1 cellular context compared by ENCODE assay signal in the genomic region with DNA sequence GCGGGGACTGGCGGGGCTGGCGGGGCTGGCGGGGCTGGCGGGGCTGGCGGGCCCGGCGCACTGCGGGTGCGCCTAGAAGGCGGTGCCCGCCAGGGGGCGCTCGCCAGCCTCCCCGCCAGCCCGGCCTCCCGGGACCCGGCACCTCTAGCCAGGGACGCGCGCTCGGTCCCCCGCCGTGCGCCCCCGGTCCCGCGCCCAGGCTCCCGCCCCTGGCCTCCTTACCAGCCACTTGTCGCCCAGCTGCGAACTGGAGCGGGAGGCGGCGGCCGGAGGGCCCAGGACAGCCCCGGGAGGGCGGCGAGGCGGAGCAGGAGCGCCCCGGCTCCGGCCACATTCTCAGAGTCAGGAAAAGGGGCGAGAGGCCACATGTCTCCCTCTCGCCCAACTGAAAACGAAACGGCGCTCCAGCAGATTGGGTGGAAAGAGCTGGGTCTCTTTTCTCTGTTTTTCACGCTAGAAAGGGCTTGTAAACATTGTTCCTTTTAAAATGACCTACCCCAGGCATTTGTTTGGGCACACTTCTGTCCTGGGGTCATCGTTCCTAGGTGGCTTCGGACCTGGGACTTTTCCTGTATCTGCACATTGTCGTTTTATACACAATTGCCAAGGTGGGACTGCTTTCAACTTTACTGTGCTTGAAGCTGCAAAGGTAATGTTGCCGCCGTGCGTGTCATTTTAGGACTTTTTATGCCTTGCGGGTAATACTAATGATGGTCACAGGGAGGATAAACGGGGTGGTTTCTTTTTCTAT.
TF ChIP-seq lines count a peak whose summit lies in the region.

No MANE protein-coding gene starts in this region.

TF ChIP-seq in K562, 482 proteins besides CTCF, POLR2A, EP300 and RAD21 (continued from another document and continues in another):
- TF ChIP-seq RERE (CRISPR knock-in tag; IDR thresholded peaks at IDR 0.05; ENCODE audit: borderline replicate concordance) (no peak), RNF2 (IDR thresholded peaks at IDR 0.05) (no peak), SLC30A9 (CRISPR knock-in tag; IDR thresholded peaks at IDR 0.05) (no peak), ZNF324 (CRISPR knock-in tag; IDR thresholded peaks at IDR 0.05) (no peak), NRF1 (conservative IDR thresholded peaks at IDR 0.05 in 1 of 2, IDR thresholded peaks at IDR 0.05 in 1 of 2) (peak; percentile 2 to 9; a peak in 1 of 4 replicates), ZNF778 (CRISPR knock-in tag; IDR thresholded peaks at IDR 0.05) (no peak), MBD2 (IDR thresholded peaks at IDR 0.05; ENCODE audit: borderline replicate concordance, low read depth) (peak; percentile 53; the same call in 1 of the 2 replicates), HDAC1 (IDR thresholded peaks at IDR 0.05) (peak in 1 of 2 experiments; percentile 71; a peak in 2 of 4 replicates), TEAD1 (CRISPR knock-in tag; IDR thresholded peaks at IDR 0.05) (peak in 1 of 2 experiments; percentile 82; a peak in 2 of 4 replicates), MYC (IDR thresholded peaks at IDR 0.05; ENCODE audit: low read depth, low read length) (peak; percentile 85), MYC (CRISPR knock-in tag; IDR thresholded peaks at IDR 0.05; ENCODE audit: borderline replicate concordance, low read depth) (no peak), ZNF57 (CRISPR knock-in tag; IDR thresholded peaks at IDR 0.05) (no peak), FUS (optimal IDR thresholded peaks at IDR 0.05; ENCODE audit: low read depth, low read length) (no peak), ZNF41 (CRISPR knock-in tag; conservative IDR thresholded peaks at IDR 0.05) (no peak), POLR3A (IDR thresholded peaks at IDR 0.05; ENCODE audit: borderline replicate concordance, extremely low read depth, insufficient read depth, insufficient read length) (no peak), RBFOX2 (IDR thresholded peaks at IDR 0.05; ENCODE audit: low read depth, low read length) (peak; percentile 94), ATF7 (IDR thresholded peaks at IDR 0.05) (peak; percentile 59), MXI1 (IDR thresholded peaks at IDR 0.05; ENCODE audit: low read depth, low read length) (no peak), RCOR1 (IDR thresholded peaks at IDR 0.05; ENCODE audit: borderline replicate concordance in 1 of 2, low read depth in 2 of 2, low read length in 2 of 2) (peak in 1 of 2 experiments; percentile 64; a peak in 1 of 4 replicates), ZNF589 (CRISPR knock-in tag; IDR thresholded peaks at IDR 0.05; ENCODE audit: low read depth) (no peak), HOXB6 (CRISPR knock-in tag; IDR thresholded peaks at IDR 0.05; ENCODE audit: borderline replicate concordance) (no peak), ELF2 (CRISPR knock-in tag; IDR thresholded peaks at IDR 0.05) (no peak), KLF10 (CRISPR knock-in tag; IDR thresholded peaks at IDR 0.05) (no peak), PURB (CRISPR knock-in tag; IDR thresholded peaks at IDR 0.05; ENCODE audit: low read depth) (no peak), HNRNPK (IDR thresholded peaks at IDR 0.05; ENCODE audit: low read depth, low read length, poor library complexity, severe bottlenecking) (no peak), RB1 (IDR thresholded peaks at IDR 0.05; ENCODE audit: low read depth) (peak; percentile 94), HMG20A (CRISPR knock-in tag; conservative IDR thresholded peaks at IDR 0.05) (no peak), ATF3 (IDR thresholded peaks at IDR 0.05) (no peak), ATF3 (CRISPR knock-in tag; conservative IDR thresholded peaks at IDR 0.05) (no peak), TAF9B (IDR thresholded peaks at IDR 0.05; ENCODE audit: partially characterized antibody) (peak; percentile 40), MAFG (tag; conservative IDR thresholded peaks at IDR 0.05) (no peak), ZNF224 (CRISPR knock-in tag; IDR thresholded peaks at IDR 0.05) (no peak), RHOXF2B (CRISPR knock-in tag; conservative IDR thresholded peaks at IDR 0.05) (no peak), SAFB2 (IDR thresholded peaks at IDR 0.05; ENCODE audit: borderline replicate concordance, low read depth, low read length, severe bottlenecking) (no peak), POU5F1 (IDR thresholded peaks at IDR 0.05; ENCODE audit: borderline replicate concordance, low read depth, low read length, partially characterized antibody) (no peak)
- TF ChIP-seq, protein P1, sequence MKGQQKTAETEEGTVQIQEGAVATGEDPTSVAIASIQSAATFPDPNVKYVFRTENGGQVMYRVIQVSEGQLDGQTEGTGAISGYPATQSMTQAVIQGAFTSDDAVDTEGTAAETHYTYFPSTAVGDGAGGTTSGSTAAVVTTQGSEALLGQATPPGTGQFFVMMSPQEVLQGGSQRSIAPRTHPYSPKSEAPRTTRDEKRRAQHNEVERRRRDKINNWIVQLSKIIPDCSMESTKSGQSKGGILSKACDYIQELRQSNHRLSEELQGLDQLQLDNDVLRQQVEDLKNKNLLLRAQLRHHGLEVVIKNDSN (CRISPR knock-in tag; IDR thresholded peaks at IDR 0.05): no peak
- TF ChIP-seq, protein P2, sequence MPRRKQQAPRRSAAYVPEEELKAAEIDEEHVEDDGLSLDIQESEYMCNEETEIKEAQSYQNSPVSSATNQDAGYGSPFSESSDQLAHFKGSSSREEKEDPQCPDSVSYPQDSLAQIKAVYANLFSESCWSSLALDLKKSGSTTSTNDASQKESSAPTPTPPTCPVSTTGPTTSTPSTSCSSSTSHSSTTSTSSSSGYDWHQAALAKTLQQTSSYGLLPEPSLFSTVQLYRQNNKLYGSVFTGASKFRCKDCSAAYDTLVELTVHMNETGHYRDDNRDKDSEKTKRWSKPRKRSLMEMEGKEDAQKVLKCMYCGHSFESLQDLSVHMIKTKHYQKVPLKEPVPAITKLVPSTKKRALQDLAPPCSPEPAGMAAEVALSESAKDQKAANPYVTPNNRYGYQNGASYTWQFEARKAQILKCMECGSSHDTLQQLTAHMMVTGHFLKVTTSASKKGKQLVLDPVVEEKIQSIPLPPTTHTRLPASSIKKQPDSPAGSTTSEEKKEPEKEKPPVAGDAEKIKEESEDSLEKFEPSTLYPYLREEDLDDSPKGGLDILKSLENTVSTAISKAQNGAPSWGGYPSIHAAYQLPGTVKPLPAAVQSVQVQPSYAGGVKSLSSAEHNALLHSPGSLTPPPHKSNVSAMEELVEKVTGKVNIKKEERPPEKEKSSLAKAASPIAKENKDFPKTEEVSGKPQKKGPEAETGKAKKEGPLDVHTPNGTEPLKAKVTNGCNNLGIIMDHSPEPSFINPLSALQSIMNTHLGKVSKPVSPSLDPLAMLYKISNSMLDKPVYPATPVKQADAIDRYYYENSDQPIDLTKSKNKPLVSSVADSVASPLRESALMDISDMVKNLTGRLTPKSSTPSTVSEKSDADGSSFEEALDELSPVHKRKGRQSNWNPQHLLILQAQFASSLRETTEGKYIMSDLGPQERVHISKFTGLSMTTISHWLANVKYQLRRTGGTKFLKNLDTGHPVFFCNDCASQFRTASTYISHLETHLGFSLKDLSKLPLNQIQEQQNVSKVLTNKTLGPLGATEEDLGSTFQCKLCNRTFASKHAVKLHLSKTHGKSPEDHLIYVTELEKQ (CRISPR knock-in tag; IDR thresholded peaks at IDR 0.05): 0 out of 2 replicates have a peak, but pooled peaks have one; percentile 17
- TF ChIP-seq, protein P3, sequence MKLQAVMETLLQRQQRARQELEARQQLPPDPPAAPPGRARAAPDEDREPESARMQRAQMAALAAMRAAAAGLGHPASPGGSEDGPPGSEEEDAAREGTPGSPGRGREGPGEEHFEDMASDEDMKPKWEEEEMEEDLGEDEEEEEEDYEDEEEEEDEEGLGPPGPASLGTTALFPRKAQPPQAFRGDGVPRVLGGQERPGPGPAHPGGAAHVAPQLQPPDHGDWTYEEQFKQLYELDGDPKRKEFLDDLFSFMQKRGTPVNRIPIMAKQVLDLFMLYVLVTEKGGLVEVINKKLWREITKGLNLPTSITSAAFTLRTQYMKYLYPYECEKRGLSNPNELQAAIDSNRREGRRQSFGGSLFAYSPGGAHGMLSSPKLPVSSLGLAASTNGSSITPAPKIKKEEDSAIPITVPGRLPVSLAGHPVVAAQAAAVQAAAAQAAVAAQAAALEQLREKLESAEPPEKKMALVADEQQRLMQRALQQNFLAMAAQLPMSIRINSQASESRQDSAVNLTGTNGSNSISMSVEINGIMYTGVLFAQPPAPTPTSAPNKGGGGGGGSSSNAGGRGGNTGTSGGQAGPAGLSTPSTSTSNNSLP (IDR thresholded peaks at IDR 0.05; ENCODE audit: borderline replicate concordance, low read depth, low read length): no peak
- TF ChIP-seq, protein P4, sequence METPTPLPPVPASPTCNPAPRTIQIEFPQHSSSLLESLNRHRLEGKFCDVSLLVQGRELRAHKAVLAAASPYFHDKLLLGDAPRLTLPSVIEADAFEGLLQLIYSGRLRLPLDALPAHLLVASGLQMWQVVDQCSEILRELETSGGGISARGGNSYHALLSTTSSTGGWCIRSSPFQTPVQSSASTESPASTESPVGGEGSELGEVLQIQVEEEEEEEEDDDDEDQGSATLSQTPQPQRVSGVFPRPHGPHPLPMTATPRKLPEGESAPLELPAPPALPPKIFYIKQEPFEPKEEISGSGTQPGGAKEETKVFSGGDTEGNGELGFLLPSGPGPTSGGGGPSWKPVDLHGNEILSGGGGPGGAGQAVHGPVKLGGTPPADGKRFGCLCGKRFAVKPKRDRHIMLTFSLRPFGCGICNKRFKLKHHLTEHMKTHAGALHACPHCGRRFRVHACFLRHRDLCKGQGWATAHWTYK (CRISPR knock-in tag; IDR thresholded peaks at IDR 0.05): 0 out of 2 replicates have a peak, but pooled peaks have one; percentile 17
- TF ChIP-seq, protein P5, sequence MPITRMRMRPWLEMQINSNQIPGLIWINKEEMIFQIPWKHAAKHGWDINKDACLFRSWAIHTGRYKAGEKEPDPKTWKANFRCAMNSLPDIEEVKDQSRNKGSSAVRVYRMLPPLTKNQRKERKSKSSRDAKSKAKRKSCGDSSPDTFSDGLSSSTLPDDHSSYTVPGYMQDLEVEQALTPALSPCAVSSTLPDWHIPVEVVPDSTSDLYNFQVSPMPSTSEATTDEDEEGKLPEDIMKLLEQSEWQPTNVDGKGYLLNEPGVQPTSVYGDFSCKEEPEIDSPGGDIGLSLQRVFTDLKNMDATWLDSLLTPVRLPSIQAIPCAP (CRISPR knock-in tag; IDR thresholded peaks at IDR 0.05; ENCODE audit: borderline replicate concordance): no peak
- TF ChIP-seq, protein P6, sequence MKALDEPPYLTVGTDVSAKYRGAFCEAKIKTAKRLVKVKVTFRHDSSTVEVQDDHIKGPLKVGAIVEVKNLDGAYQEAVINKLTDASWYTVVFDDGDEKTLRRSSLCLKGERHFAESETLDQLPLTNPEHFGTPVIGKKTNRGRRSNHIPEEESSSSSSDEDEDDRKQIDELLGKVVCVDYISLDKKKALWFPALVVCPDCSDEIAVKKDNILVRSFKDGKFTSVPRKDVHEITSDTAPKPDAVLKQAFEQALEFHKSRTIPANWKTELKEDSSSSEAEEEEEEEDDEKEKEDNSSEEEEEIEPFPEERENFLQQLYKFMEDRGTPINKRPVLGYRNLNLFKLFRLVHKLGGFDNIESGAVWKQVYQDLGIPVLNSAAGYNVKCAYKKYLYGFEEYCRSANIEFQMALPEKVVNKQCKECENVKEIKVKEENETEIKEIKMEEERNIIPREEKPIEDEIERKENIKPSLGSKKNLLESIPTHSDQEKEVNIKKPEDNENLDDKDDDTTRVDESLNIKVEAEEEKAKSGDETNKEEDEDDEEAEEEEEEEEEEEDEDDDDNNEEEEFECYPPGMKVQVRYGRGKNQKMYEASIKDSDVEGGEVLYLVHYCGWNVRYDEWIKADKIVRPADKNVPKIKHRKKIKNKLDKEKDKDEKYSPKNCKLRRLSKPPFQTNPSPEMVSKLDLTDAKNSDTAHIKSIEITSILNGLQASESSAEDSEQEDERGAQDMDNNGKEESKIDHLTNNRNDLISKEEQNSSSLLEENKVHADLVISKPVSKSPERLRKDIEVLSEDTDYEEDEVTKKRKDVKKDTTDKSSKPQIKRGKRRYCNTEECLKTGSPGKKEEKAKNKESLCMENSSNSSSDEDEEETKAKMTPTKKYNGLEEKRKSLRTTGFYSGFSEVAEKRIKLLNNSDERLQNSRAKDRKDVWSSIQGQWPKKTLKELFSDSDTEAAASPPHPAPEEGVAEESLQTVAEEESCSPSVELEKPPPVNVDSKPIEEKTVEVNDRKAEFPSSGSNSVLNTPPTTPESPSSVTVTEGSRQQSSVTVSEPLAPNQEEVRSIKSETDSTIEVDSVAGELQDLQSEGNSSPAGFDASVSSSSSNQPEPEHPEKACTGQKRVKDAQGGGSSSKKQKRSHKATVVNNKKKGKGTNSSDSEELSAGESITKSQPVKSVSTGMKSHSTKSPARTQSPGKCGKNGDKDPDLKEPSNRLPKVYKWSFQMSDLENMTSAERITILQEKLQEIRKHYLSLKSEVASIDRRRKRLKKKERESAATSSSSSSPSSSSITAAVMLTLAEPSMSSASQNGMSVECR (CRISPR knock-in tag; IDR thresholded peaks at IDR 0.05): peak; percentile 82
